In the genomic region with DNA sequence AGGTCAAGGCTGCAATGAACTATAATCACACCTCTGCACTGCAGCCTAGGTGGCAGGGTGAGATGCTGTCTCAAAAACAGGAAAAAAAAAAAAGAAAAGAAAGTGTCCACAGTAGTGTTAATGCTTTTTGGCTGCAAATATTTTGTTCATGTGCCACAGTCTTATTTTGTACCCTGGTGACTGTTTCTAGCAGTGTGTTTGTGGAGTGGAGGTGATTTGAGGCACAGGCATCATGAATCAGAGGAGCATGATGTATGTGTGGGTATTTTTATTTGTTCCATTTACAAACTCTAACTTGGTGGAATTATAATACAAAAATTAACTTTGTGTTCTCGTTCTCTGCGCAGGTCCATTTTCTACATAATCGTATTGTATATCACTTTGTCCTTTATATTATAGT, we compare ENCODE assay signal across 31 cellular contexts. TPM values are rescaled to one million over a fixed set of nuclear protein-coding genes. Genes with fewer than 3 reads are reported as not detected.
"Had no signal": no experiment of that assay in that cellular context is flagged by ENCODE, and none has a peak within 500 bp of the region (broad histone marks: within the 10 kb centered on the region; RNA-seq: fewer than 3 reads in every experiment).

No MANE protein-coding gene starts in this region.

- H3K27ac ChIP-seq: ascending aorta, brain microvascular endothelial cell, coronary artery, esophagus muscularis mucosa, foreskin keratinocyte, gastroesophageal sphincter had no signal

- DNase-seq: activated CD4-positive, alpha-beta memory T cell treated with anti-CD3 and anti-CD28 coated beads for 36 hours; activated CD4-positive, alpha-beta T cell treated with anti-CD3 and anti-CD28 coated beads for 36 hours; activated CD4-positive, alpha-beta T cell treated with anti-CD3 and anti-CD28 coated beads, Interleukin-2, amount 10 ng/mL, durations not matched to agents 24 days and 14 days; activated CD4-positive, CD25-positive, alpha-beta regulatory T cell; activated CD4-positive, CD25-positive, alpha-beta regulatory T cell treated with anti-CD3 and anti-CD28 coated beads, Interleukin-2, amount 50 U/mL, for 72 hours; activated CD8-positive, alpha-beta memory T cell treated with anti-CD3 and anti-CD28 coated beads, Interleukin-2, amount 10 ng/mL, durations not matched to agents 7 days and 5 days; activated CD8-positive, alpha-beta memory T cell treated with anti-CD3 and anti-CD28 coated beads, Interleukin-2, amount 50 U/mL, for 4 hours; activated CD8-positive, alpha-beta T cell treated with anti-CD3 and anti-CD28 coated beads, Interleukin-2, amount 10 ng/mL, durations not matched to agents 7 days and 5 days; activated gamma-delta T cell; activated naive CD4-positive, alpha-beta T cell; activated naive CD4-positive, alpha-beta T cell treated with anti-CD3 and anti-CD28 coated beads, Interleukin-2, amount 10 ng/mL, durations not matched to agents 7 days and 5 days; activated naive CD8-positive, alpha-beta T cell treated with anti-CD3 and anti-CD28 coated beads, Interleukin-2, amount 10 ng/mL, durations not matched to agents 7 days and 5 days; activated T-cell treated with anti-CD3 and anti-CD28 coated beads, Interleukin-2, amount 50 U/mL, for 1 hour; activated T-cell treated with anti-CD3 and anti-CD28 coated beads, Interleukin-2, amount 50 U/mL, for 72 hours; brain microvascular endothelial cell; effector CD4-positive, alpha-beta T cell; effector memory CD8-positive, alpha-beta T cell; erythroblast; foreskin keratinocyte; SW 1271; T-cell; T-helper 9 cell had no signal

- H3K36me3 Mint-ChIP-seq: activated CD4-positive, alpha-beta memory T cell treated with anti-CD3 and anti-CD28 coated beads for 36 hours; activated CD8-positive, alpha-beta memory T cell treated with anti-CD3 and anti-CD28 coated beads, Interleukin-2, amount 10 ng/mL, durations not matched to agents 7 days and 5 days; activated naive CD4-positive, alpha-beta T cell treated with anti-CD3 and anti-CD28 coated beads, Interleukin-2, amount 10 ng/mL, durations not matched to agents 7 days and 5 days; activated naive CD4-positive, alpha-beta T cell treated with anti-CD3 and anti-CD28 coated beads, Interleukin-2, amount 50 U/mL, for 72 hours; activated naive CD8-positive, alpha-beta T cell treated with anti-CD3 and anti-CD28 coated beads, Interleukin-2, amount 10 ng/mL, durations not matched to agents 7 days and 5 days; T-cell had no signal

- ATAC-seq: activated CD4-positive, alpha-beta T cell treated with anti-CD3 and anti-CD28 coated beads for 36 hours; activated CD8-positive, alpha-beta memory T cell treated with anti-CD3 and anti-CD28 coated beads, Interleukin-2, amount 10 ng/mL, durations not matched to agents 7 days and 5 days; activated CD8-positive, alpha-beta T cell treated with anti-CD3 and anti-CD28 coated beads, Interleukin-2, amount 10 ng/mL, durations not matched to agents 7 days and 5 days; activated naive CD4-positive, alpha-beta T cell treated with anti-CD3 and anti-CD28 coated beads, Interleukin-2, amount 50 U/mL, for 72 hours; activated T-cell treated with anti-CD3 and anti-CD28 coated beads, Interleukin-2, amount 50 U/mL, for 72 hours; effector memory CD8-positive, alpha-beta T cell; foreskin keratinocyte; gastroesophageal sphincter; T-cell had no signal

- H3K4me3 Mint-ChIP-seq: activated CD4-positive, alpha-beta memory T cell treated with anti-CD3 and anti-CD28 coated beads for 36 hours; activated CD4-positive, alpha-beta T cell treated with anti-CD3 and anti-CD28 coated beads for 36 hours; activated CD4-positive, alpha-beta T cell treated with anti-CD3 and anti-CD28 coated beads, Interleukin-2, amount 10 ng/mL, durations not matched to agents 24 days and 14 days; activated CD8-positive, alpha-beta memory T cell treated with anti-CD3 and anti-CD28 coated beads, Interleukin-2, amount 10 ng/mL, durations not matched to agents 7 days and 5 days; activated CD8-positive, alpha-beta T cell treated with anti-CD3 and anti-CD28 coated beads, Interleukin-2, amount 10 ng/mL, durations not matched to agents 7 days and 5 days; activated naive CD4-positive, alpha-beta T cell treated with anti-CD3 and anti-CD28 coated beads, Interleukin-2, amount 10 ng/mL, durations not matched to agents 7 days and 5 days; activated naive CD8-positive, alpha-beta T cell treated with anti-CD3 and anti-CD28 coated beads, Interleukin-2, amount 10 ng/mL, durations not matched to agents 7 days and 5 days; activated T-cell treated with anti-CD3 and anti-CD28 coated beads, Interleukin-2, amount 50 U/mL, for 72 hours; central memory CD8-positive, alpha-beta T cell; dendritic cell treated with granulocyte-macrophage colony-stimulating factor and Interleukin-4, amounts not matched to agents 40 ng/mL and 50 ng/mL, for 4 days; effector memory CD8-positive, alpha-beta T cell; T-cell; T-helper 1 cell treated with Interleukin-12 subunit alpha and Interleukin-12 subunit beta and Interleukin-4 antibody, amounts not matched to agents 30 μg/mL and 1 μg/mL, for 36 hours had no signal

- H3K27me3 ChIP-seq: ascending aorta, brain microvascular endothelial cell, esophagus muscularis mucosa, foreskin keratinocyte, gastroesophageal sphincter had no signal

- H3K27me3 Mint-ChIP-seq: activated CD4-positive, alpha-beta memory T cell treated with anti-CD3 and anti-CD28 coated beads for 36 hours; activated CD4-positive, alpha-beta T cell treated with anti-CD3 and anti-CD28 coated beads, Interleukin-2, amount 10 ng/mL, durations not matched to agents 24 days and 14 days; activated naive CD4-positive, alpha-beta T cell treated with anti-CD3 and anti-CD28 coated beads, Interleukin-2, amount 10 ng/mL, durations not matched to agents 7 days and 5 days; central memory CD8-positive, alpha-beta T cell; dendritic cell treated with granulocyte-macrophage colony-stimulating factor and Interleukin-4, amounts not matched to agents 40 ng/mL and 50 ng/mL, for 4 days had no signal

- H3K9me3 Mint-ChIP-seq: activated CD4-positive, alpha-beta memory T cell treated with anti-CD3 and anti-CD28 coated beads for 36 hours; activated CD4-positive, alpha-beta T cell treated with anti-CD3 and anti-CD28 coated beads, Interleukin-2, amount 10 ng/mL, durations not matched to agents 24 days and 14 days; activated naive CD4-positive, alpha-beta T cell treated with anti-CD3 and anti-CD28 coated beads, Interleukin-2, amount 10 ng/mL, durations not matched to agents 7 days and 5 days; activated naive CD4-positive, alpha-beta T cell treated with anti-CD3 and anti-CD28 coated beads, Interleukin-2, amount 50 U/mL, for 72 hours; activated naive CD8-positive, alpha-beta T cell treated with anti-CD3 and anti-CD28 coated beads, Interleukin-2, amount 10 ng/mL, durations not matched to agents 7 days and 5 days; activated T-cell treated with anti-CD3 and anti-CD28 coated beads, Interleukin-2, amount 50 U/mL, for 72 hours; central memory CD8-positive, alpha-beta T cell; dendritic cell treated with granulocyte-macrophage colony-stimulating factor and Interleukin-4, amounts not matched to agents 40 ng/mL and 50 ng/mL, for 4 days; effector memory CD8-positive, alpha-beta T cell; T-cell; T-helper 1 cell treated with Interleukin-12 subunit alpha and Interleukin-12 subunit beta and Interleukin-4 antibody, amounts not matched to agents 30 μg/mL and 1 μg/mL, for 36 hours had no signal

- H3K4me3 ChIP-seq: ascending aorta, coronary artery, esophagus muscularis mucosa, gastroesophageal sphincter had no signal

- H3K36me3 ChIP-seq: ascending aorta, brain microvascular endothelial cell, esophagus muscularis mucosa, gastroesophageal sphincter had no signal

- H3K27ac Mint-ChIP-seq: activated CD4-positive, alpha-beta memory T cell treated with anti-CD3 and anti-CD28 coated beads for 36 hours; activated CD4-positive, alpha-beta T cell treated with anti-CD3 and anti-CD28 coated beads for 36 hours; activated CD4-positive, alpha-beta T cell treated with anti-CD3 and anti-CD28 coated beads, Interleukin-2, amount 10 ng/mL, durations not matched to agents 24 days and 14 days; activated CD8-positive, alpha-beta memory T cell treated with anti-CD3 and anti-CD28 coated beads, Interleukin-2, amount 10 ng/mL, durations not matched to agents 7 days and 5 days; activated CD8-positive, alpha-beta T cell treated with anti-CD3 and anti-CD28 coated beads, Interleukin-2, amount 10 ng/mL, durations not matched to agents 7 days and 5 days; activated naive CD4-positive, alpha-beta T cell treated with anti-CD3 and anti-CD28 coated beads, Interleukin-2, amount 10 ng/mL, durations not matched to agents 7 days and 5 days; activated naive CD4-positive, alpha-beta T cell treated with anti-CD3 and anti-CD28 coated beads, Interleukin-2, amount 50 U/mL, for 72 hours; activated naive CD8-positive, alpha-beta T cell treated with anti-CD3 and anti-CD28 coated beads, Interleukin-2, amount 10 ng/mL, durations not matched to agents 7 days and 5 days; activated T-cell treated with anti-CD3 and anti-CD28 coated beads, Interleukin-2, amount 50 U/mL, for 72 hours; dendritic cell treated with granulocyte-macrophage colony-stimulating factor and Interleukin-4, amounts not matched to agents 40 ng/mL and 50 ng/mL, for 4 days; effector memory CD8-positive, alpha-beta T cell; T-cell; T-helper 1 cell treated with Interleukin-12 subunit alpha and Interleukin-12 subunit beta and Interleukin-4 antibody, amounts not matched to agents 30 μg/mL and 1 μg/mL, for 36 hours had no signal

- H3K9me3 ChIP-seq: ascending aorta, esophagus muscularis mucosa, gastroesophageal sphincter had no signal

- H3K4me1 Mint-ChIP-seq: activated CD4-positive, alpha-beta T cell treated with anti-CD3 and anti-CD28 coated beads for 36 hours; activated CD4-positive, alpha-beta T cell treated with anti-CD3 and anti-CD28 coated beads, Interleukin-2, amount 10 ng/mL, durations not matched to agents 24 days and 14 days; activated CD8-positive, alpha-beta memory T cell treated with anti-CD3 and anti-CD28 coated beads, Interleukin-2, amount 10 ng/mL, durations not matched to agents 7 days and 5 days; activated naive CD4-positive, alpha-beta T cell treated with anti-CD3 and anti-CD28 coated beads, Interleukin-2, amount 10 ng/mL, durations not matched to agents 7 days and 5 days; activated naive CD8-positive, alpha-beta T cell treated with anti-CD3 and anti-CD28 coated beads, Interleukin-2, amount 10 ng/mL, durations not matched to agents 7 days and 5 days; central memory CD8-positive, alpha-beta T cell; T-cell had no signal

RNA-seq across cellular contexts. Expression of a gene that starts 30.6 kb away (rescaled TPM):
- total RNA-seq: activated CD4-positive, alpha-beta memory T cell treated with anti-CD3 and anti-CD28 coated beads for 36 hours; activated CD4-positive, alpha-beta T cell treated with anti-CD3 and anti-CD28 coated beads, Interleukin-2, amount 10 ng/mL, durations not matched to agents 24 days and 14 days; activated CD8-positive, alpha-beta memory T cell treated with anti-CD3 and anti-CD28 coated beads for 36 hours; activated CD8-positive, alpha-beta memory T cell treated with anti-CD3 and anti-CD28 coated beads, Interleukin-2, amount 10 ng/mL, durations not matched to agents 7 days and 5 days; activated CD8-positive, alpha-beta T cell treated with anti-CD3 and anti-CD28 coated beads, Interleukin-2, amount 10 ng/mL, durations not matched to agents 7 days and 5 days; activated naive CD8-positive, alpha-beta T cell treated with anti-CD3 and anti-CD28 coated beads, Interleukin-2, amount 10 ng/mL, durations not matched to agents 7 days and 5 days had no signal
